In genomic region chr12:112382866-112383265, GRCh38 we compare ENCODE assay signal across 8 cellular contexts. TPM values are rescaled to one million over a fixed set of nuclear protein-coding genes. Genes with fewer than 3 reads are reported as not detected.
A peak's percentile ranks its signal among the peaks of the same experiment; 100 is the strongest.
DNase-seq lines count a peak whose midpoint lies in the region; ATAC-seq and TF ChIP-seq lines count a peak whose summit lies in the region.

No MANE protein-coding gene starts in this region.

- 80 to 91% methylated on average over 6 to 8 of the region's 11 CpGs for WGBS in gastroesophageal sphincter (ENCODE audit: low coverage in 1 of 2), 2 donors

- H3K9me2 ChIP-seq in GM23338 (ENCODE audit: insufficient read depth): no peaks in the 10 kb centered on the region

- H2AFZ ChIP-seq in GM23338: peak overlapping the region; percentile 100

- H3K4me1 ChIP-seq in GM23338 (ENCODE audit: insufficient read depth) (peaks cover 6% of the 10 kb centered on the region; the same call in 1 of the 2 replicates), gastroesophageal sphincter (peaks cover 0 to 36% (median 3%) of the 10 kb centered on the region in 3 donors), skeletal muscle tissue (ENCODE audit: control insufficient read depth in 3 of 3, insufficient read depth in 3 of 3, low read length in 3 of 3) (peaks cover 5 to 17% (median 14%) of the 10 kb centered on the region in 3 donors)

- no peaks in the 10 kb centered on the region for H3K9me3 Mint-ChIP-seq in GM23338

- H3K4me3 ChIP-seq in GM23338: peak overlapping the region; percentile 92
- H3K4me3 ChIP-seq in gastroesophageal sphincter: peak overlapping the region in 1 of 2 donors; percentile 88
- H3K4me3 ChIP-seq in skeletal muscle tissue (ENCODE audit: low read length in 3 of 3): peak overlapping the region; percentile 67 to 91 (median 89)

- H3K9me3 ChIP-seq in T-helper 17 cell (ENCODE audit: control insufficient read depth, low read length, poor library complexity, severe bottlenecking): no peaks in the 10 kb centered on the region
- H3K9me3 ChIP-seq in gastroesophageal sphincter: no peaks in the 10 kb centered on the region
- no peaks in the 10 kb centered on the region for H3K9me3 ChIP-seq in skeletal muscle tissue (ENCODE audit: control insufficient read depth in 3 of 3, low read length in 3 of 3)

- no peak overlapping the region for H3K27ac Mint-ChIP-seq in GM23338
- peak overlapping the region; percentile 79 for H3K27ac Mint-ChIP-seq in T-helper 17 cell

- H3K4me3 Mint-ChIP-seq in GM23338 (peak overlapping the region; percentile 91), T-helper 17 cell (peak overlapping the region; percentile 95)

- peaks cover 3% of the 10 kb centered on the region; the same call in 1 of the 2 replicates for H3F3A ChIP-seq in GM23338 (replicated peaks; ENCODE audit: low read depth)

- DNase-seq in GM23338 (ENCODE audit: low spot score): no peak
- DNase-seq in T-helper 17 cell: no peak
- no peak for DNase-seq in EL
- DNase-seq in NCI-H524 (lab: John Stamatoyannopoulos, UW): no peak

- H3K36me3 Mint-ChIP-seq in GM23338 (ENCODE audit: low read depth) (no peaks in the 10 kb centered on the region; the same call in 2 of the 3 replicates), T-helper 17 cell (ENCODE audit: low read depth) (peaks cover 4% of the 10 kb centered on the region)

- peaks cover 20% of the 10 kb centered on the region for H3K4me1 Mint-ChIP-seq in GM23338
- H3K4me1 Mint-ChIP-seq in T-helper 17 cell: peaks cover 19% of the 10 kb centered on the region

- TF ChIP-seq POLR2A in gastroesophageal sphincter (IDR thresholded peaks at IDR 0.05): no peak

- peaks cover 2% of the 10 kb centered on the region for H3K27me3 Mint-ChIP-seq in GM23338 (ENCODE audit: insufficient read depth, low read depth, poor library complexity)
- H3K27me3 Mint-ChIP-seq in T-helper 17 cell: peaks cover 4% of the 10 kb centered on the region

- H3K27me3 ChIP-seq in GM23338 (ENCODE audit: insufficient read depth) (no peaks in the 10 kb centered on the region), gastroesophageal sphincter (no peaks in the 10 kb centered on the region), skeletal muscle tissue (ENCODE audit: control insufficient read depth in 3 of 3, insufficient read depth in 3 of 3, low read length in 3 of 3) (no peaks in the 10 kb centered on the region)

- TF ChIP-seq CTCF in GM23338 (conservative IDR thresholded peaks at IDR 0.05; ENCODE audit: low read depth in 2 of 2) (no peak), gastroesophageal sphincter (IDR thresholded peaks at IDR 0.05) (no peak)

- peaks cover 8% of the 10 kb centered on the region; the same call in 1 of the 2 replicates for H4K20me1 ChIP-seq in GM23338 (replicated peaks; ENCODE audit: insufficient read depth)

- TF ChIP-seq EP300 in gastroesophageal sphincter (IDR thresholded peaks at IDR 0.05): no peak

- H3K27ac ChIP-seq in GM23338 (ENCODE audit: low read depth): no peak overlapping the region
- peak overlapping the region in 3 of 4 donors; percentile 89 to 90 (median 89) for H3K27ac ChIP-seq in gastroesophageal sphincter
- H3K27ac ChIP-seq in skeletal muscle tissue (ENCODE audit: low read depth, low read length): no peak overlapping the region

- peak overlapping the region; percentile 91 for H3K4me2 ChIP-seq in GM23338

- no peaks in the 10 kb centered on the region for H3K36me3 ChIP-seq in GM23338 (ENCODE audit: insufficient read depth)
- no peaks in the 10 kb centered on the region for H3K36me3 ChIP-seq in gastroesophageal sphincter
- no peaks in the 10 kb centered on the region for H3K36me3 ChIP-seq in skeletal muscle tissue (ENCODE audit: control insufficient read depth in 3 of 3, insufficient read depth in 3 of 3, low read length in 3 of 3)

- H3K79me2 ChIP-seq in GM23338 (replicated peaks; ENCODE audit: insufficient read depth): peaks cover 33% of the 10 kb centered on the region

- H3K9ac ChIP-seq in skeletal muscle tissue (ENCODE audit: low read depth in 1 of 3, low read length in 3 of 3): peak overlapping the region; percentile 71 to 90 (median 84)

- ATAC-seq in GM23338 (no peak), T-helper 17 cell (no peak), gastroesophageal sphincter (no peak), GM21825 (IDR thresholded peaks at IDR 0.05; ENCODE audit: unreplicated experiment) (no peak), GM21381 (IDR thresholded peaks at IDR 0.05; ENCODE audit: unreplicated experiment) (no peak)

TF ChIP-seq in GM23338, 12 proteins besides CTCF, POLR2A, EP300 and RAD21 (continues in another document):
- TF ChIP-seq EZH2phosphoT487 (IDR thresholded peaks at IDR 0.05; ENCODE audit: unreplicated experiment) (no peak), REST (IDR thresholded peaks at IDR 0.05; ENCODE audit: unreplicated experiment) (no peak)

RNA-seq across cellular contexts. Expression of gene HECTD4, which starts 0.6 kb away (rescaled TPM):
- 29.9 and 36.9 TPM in 2 replicates for total RNA-seq in GM23338 (2014; rRNA removed; shearing (Covaris generic))
- polyA plus RNA-seq in GM23338 (2016; fragmentation: Nextera tagmentation; extraction: Ambion mirVana): 21.7 and 25.7 TPM in 2 replicates
- 10 to 100 TPM; 54.3 to 60.9 TPM for total RNA-seq in T-helper 17 cell
- 10 to 100 TPM; 23.1 to 56.8 (median 42.3) TPM for total RNA-seq in gastroesophageal sphincter
- 63.7 TPM for total RNA-seq in skeletal muscle tissue

RNA-seq across cellular contexts. Expression of gene RPL6, which starts 26.5 kb away (rescaled TPM):
- 1,413 and 1,678 TPM in 2 replicates for total RNA-seq in GM23338 (2014; rRNA removed; shearing (Covaris generic))
- 1,712 and 1,715 TPM in 2 replicates for polyA plus RNA-seq in GM23338 (2016; fragmentation: Nextera tagmentation; extraction: Ambion mirVana)
- total RNA-seq in T-helper 17 cell (1,000 to 10,000 TPM; 1,682 to 1,686 TPM), gastroesophageal sphincter (1,000 to 10,000 TPM in 3 of 4 donors, 100 to 1,000 TPM in 1; 947 to 1,918 (median 1,526) TPM), skeletal muscle tissue (896 TPM)

RNA-seq across cellular contexts. Expression of gene PTPN11, which starts 35.9 kb away (rescaled TPM):
- 90.0 and 94.7 TPM in 2 replicates for total RNA-seq in GM23338 (2014; rRNA removed; shearing (Covaris generic))
- 71.9 and 87.0 TPM in 2 replicates for polyA plus RNA-seq in GM23338 (2016; fragmentation: Nextera tagmentation; extraction: Ambion mirVana)
- total RNA-seq in T-helper 17 cell: 10 to 100 TPM; 53.5 to 53.7 TPM
- 100 to 1,000 TPM; 131 to 178 (median 141) TPM for total RNA-seq in gastroesophageal sphincter
- total RNA-seq in skeletal muscle tissue: 34.4 TPM

Comparison
In these comparisons a context has a peak if more than half of its experiments do, and no peak if none do; other contexts are left out.
1. H3K27ac ChIP-seq: peak in gastroesophageal sphincter (3 of 4); none in GM23338 (single experiment) and skeletal muscle tissue (single experiment).